In the genomic region with DNA sequence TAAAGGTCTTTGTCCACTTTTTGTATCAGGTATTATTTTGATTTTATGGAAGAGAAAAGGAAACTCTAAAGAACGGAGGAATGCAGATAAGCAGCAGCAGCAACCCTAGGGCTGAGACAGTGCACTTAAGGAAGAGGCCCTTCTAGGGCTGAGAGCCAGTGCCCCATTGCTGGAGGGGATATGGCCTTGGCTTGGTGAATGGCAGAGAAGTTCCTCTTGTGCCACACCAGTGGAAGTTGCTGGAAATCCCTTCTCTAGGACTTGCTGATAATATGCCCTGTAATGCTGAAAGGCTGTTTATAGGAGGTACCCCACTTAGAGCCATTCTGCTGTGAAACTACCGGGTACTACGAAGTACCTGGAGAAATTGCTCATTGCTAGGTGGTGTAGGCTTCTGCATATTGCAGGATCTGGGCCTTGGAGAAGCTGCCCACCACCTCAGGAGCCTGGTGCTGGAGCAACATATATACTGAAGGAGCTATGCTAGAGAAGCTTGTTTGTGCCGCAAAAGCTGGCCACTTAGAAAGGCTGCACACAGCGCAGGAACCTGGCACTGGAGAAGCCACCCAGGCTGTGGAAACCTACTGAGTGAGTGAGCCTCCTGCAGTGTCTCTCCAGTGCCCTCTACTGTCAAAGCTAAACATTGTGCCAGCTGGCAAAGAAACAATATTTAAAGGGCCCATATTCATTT, we compare ENCODE assay signal across 9 cellular contexts. TPM values are rescaled to one million over a fixed set of nuclear protein-coding genes. Genes with fewer than 3 reads are reported as not detected.
DNase-seq lines count a peak whose midpoint lies in the region; ATAC-seq and TF ChIP-seq lines count a peak whose summit lies in the region.
"Had no signal": no experiment of that assay in that cellular context is flagged by ENCODE, and none has a peak within 500 bp of the region (broad histone marks: within the 10 kb centered on the region; RNA-seq: fewer than 3 reads in every experiment).

No MANE protein-coding gene starts in this region.

- ATAC-seq in GM19468 (IDR thresholded peaks at IDR 0.05; ENCODE audit: extremely low read depth, unreplicated experiment) (peak; percentile 32), natural killer cell (peak; percentile 95 to 100 (median 99))
- peak; percentile 99 for ATAC-seq in activated CD8-positive, alpha-beta memory T cell treated with anti-CD3 and anti-CD28 coated beads, Interleukin-2, amount 10 ng/mL, durations not matched to agents 7 days and 5 days

- H3K27me3 Mint-ChIP-seq in activated CD8-positive, alpha-beta memory T cell treated with anti-CD3 and anti-CD28 coated beads, Interleukin-2, amount 10 ng/mL, durations not matched to agents 7 days and 5 days: peaks cover 9% of the 10 kb centered on the region
- no peaks in the 10 kb centered on the region for H3K27me3 Mint-ChIP-seq in natural killer cell (ENCODE audit: low read depth in 2 of 2)

- no peak overlapping the region for H3K27ac Mint-ChIP-seq in activated CD8-positive, alpha-beta memory T cell treated with anti-CD3 and anti-CD28 coated beads, Interleukin-2, amount 10 ng/mL, durations not matched to agents 7 days and 5 days
- no peak overlapping the region for H3K27ac Mint-ChIP-seq in natural killer cell

- no peak overlapping the region for H3K4me3 Mint-ChIP-seq in activated CD8-positive, alpha-beta memory T cell treated with anti-CD3 and anti-CD28 coated beads, Interleukin-2, amount 10 ng/mL, durations not matched to agents 7 days and 5 days
- no peak overlapping the region for H3K4me3 Mint-ChIP-seq in natural killer cell
- H3K4me3 Mint-ChIP-seq: dendritic cell treated with granulocyte-macrophage colony-stimulating factor and Interleukin-4, amounts not matched to agents 40 ng/mL and 50 ng/mL, for 4 days had no signal

- no peak overlapping the region for H3K27ac ChIP-seq in substantia nigra (ENCODE audit: low read depth, low read length, poor library complexity, severe bottlenecking)

- DNase-seq in Caki2 (ENCODE audit: low read depth) (peak; percentile 70), HS-27A (ENCODE audit: low read depth) (peak; percentile 11), NOMO-1 treated with DMSO at 0.1 percent for 48 hours (lab: John Stamatoyannopoulos, UW; ENCODE audit: unreplicated experiment) (peak; percentile 81), epidermal melanocyte (ENCODE audit: insufficient read length, low spot score) (peak; percentile 50), natural killer cell (peak; percentile 22), substantia nigra (lab: John Stamatoyannopoulos, UW) (peak in 46 of 49 donors; percentile 4 to 80 (median 48))
- peak; percentile 76 for DNase-seq in activated CD8-positive, alpha-beta memory T cell treated with anti-CD3 and anti-CD28 coated beads, Interleukin-2, amount 10 ng/mL, durations not matched to agents 7 days and 5 days

- in situ Hi-C loops in Caki2 (cut with HindIII; ENCODE audit: low pct_unique_long_range_greater_than_20kb, low sequenced_read_pairs): loop anchor here (25.0 kb wide), 1 partner anchor 356 kb away; no protein-coding TSS in a partner anchor

- peaks cover 2% of the 10 kb centered on the region for H3K4me1 Mint-ChIP-seq in activated CD8-positive, alpha-beta memory T cell treated with anti-CD3 and anti-CD28 coated beads, Interleukin-2, amount 10 ng/mL, durations not matched to agents 7 days and 5 days
- H3K4me1 Mint-ChIP-seq in natural killer cell: peaks cover 0 to 5% of the 10 kb centered on the region in 2 donors

- peak; percentile 77 for TF ChIP-seq CTCF in natural killer cell (IDR thresholded peaks at IDR 0.05)

- intact Hi-C loops in natural killer cell (cut with micrococcal nuclease): loop anchor here (1.0 to 10.0 kb wide), 3 partner anchors 186 to 808 kb away; no protein-coding TSS in a partner anchor

- H3K36me3 Mint-ChIP-seq in activated CD8-positive, alpha-beta memory T cell treated with anti-CD3 and anti-CD28 coated beads, Interleukin-2, amount 10 ng/mL, durations not matched to agents 7 days and 5 days: no peaks in the 10 kb centered on the region
- no peaks in the 10 kb centered on the region for H3K36me3 Mint-ChIP-seq in natural killer cell

- CTCF ChIA-PET in activated CD8-positive, alpha-beta memory T cell treated with anti-CD3 and anti-CD28 coated beads, Interleukin-2, amount 10 ng/mL, durations not matched to agents 7 days and 5 days (lab: Charles Lee): interaction anchor here (0.6 to 2.3 kb wide), 20 partner anchors 8 to 365 kb away, joined by 3 to 15 read pairs (median 4); partner anchors contain the start of genes FBXW11, STK10 and UBTD2

- H3K9me3 Mint-ChIP-seq in activated CD8-positive, alpha-beta memory T cell treated with anti-CD3 and anti-CD28 coated beads, Interleukin-2, amount 10 ng/mL, durations not matched to agents 7 days and 5 days (ENCODE audit: low read depth): no peaks in the 10 kb centered on the region
- no peaks in the 10 kb centered on the region for H3K9me3 Mint-ChIP-seq in natural killer cell
- H3K9me3 Mint-ChIP-seq: dendritic cell treated with granulocyte-macrophage colony-stimulating factor and Interleukin-4, amounts not matched to agents 40 ng/mL and 50 ng/mL, for 4 days had no signal

RNA-seq across cellular contexts. Expression of gene UBTD2, which starts 9.6 kb away (rescaled TPM):
- 23.6 and 31.8 TPM in 2 replicates for total RNA-seq in Caki2 (2014; rRNA removed; shearing (Covaris generic); ENCODE audit: low replicate concordance)
- total RNA-seq in activated CD8-positive, alpha-beta memory T cell treated with anti-CD3 and anti-CD28 coated beads, Interleukin-2, amount 10 ng/mL, durations not matched to agents 7 days and 5 days: 1 to 10 TPM; 7.3 to 8.7 TPM
- 1 to 10 TPM; 1.7 to 3.3 (median 2.6) TPM for total RNA-seq in natural killer cell

Comparison
In these comparisons a context has a peak if more than half of its experiments do, and no peak if none do; other contexts are left out.
1. DNase-seq: peak in every context shown above with its lines; median percentile 81 in NOMO-1 treated with DMSO at 0.1 percent for 48 hours; 76 in activated CD8-positive, alpha-beta memory T cell treated with anti-CD3 and anti-CD28 coated beads, Interleukin-2, amount 10 ng/mL, durations not matched to agents 7 days and 5 days; 70 in Caki2; 50 in epidermal melanocyte; 48 in substantia nigra; 22 in natural killer cell; 11 in HS-27A.
2. ATAC-seq: peak in every context shown above with its lines; median percentile 99 in activated CD8-positive, alpha-beta memory T cell treated with anti-CD3 and anti-CD28 coated beads, Interleukin-2, amount 10 ng/mL, durations not matched to agents 7 days and 5 days; 99 in natural killer cell; 32 in GM19468.